Comparison of ENCODE assay signal across 30 cellular contexts in genomic region chr1:26965628-26966027, GRCh38. TPM values are rescaled to one million over a fixed set of nuclear protein-coding genes. Genes with fewer than 3 reads are reported as not detected.
"Had no signal": no experiment of that assay in that cellular context is flagged by ENCODE, and none has a peak within 500 bp of the region (broad histone marks: within the 10 kb centered on the region; RNA-seq: fewer than 3 reads in every experiment).

No MANE protein-coding gene starts in this region.

- H3K4me3 ChIP-seq: neural progenitor cell, ovary, psoas muscle, skin epidermis, smooth muscle cell, spleen, suprapubic skin, testis, tibial artery, transverse colon, upper lobe of right lung, uterus had no signal

- H3K4me2 ChIP-seq: neural progenitor cell, smooth muscle cell had no signal

- H2AFZ ChIP-seq: neural progenitor cell, parathyroid adenoma had no signal

- H3K79me2 ChIP-seq: parathyroid adenoma had no signal

- DNase-seq: natural killer cell; occipital lobe; ovary; psoas muscle; spleen; stimulated activated CD4-positive, alpha-beta T cell treated with anti-CD3 and anti-CD28 coated beads, Interleukin-12 subunit alpha, Interleukin-12 subunit beta, amount 100 ng/mL, for 4 hours; stimulated activated CD4-positive, alpha-beta T cell treated with anti-CD3 and anti-CD28 coated beads, Interleukin-1b, Interleukin-23, amount 100 ng/mL, for 48 hours; stimulated activated CD4-positive, alpha-beta T cell treated with anti-CD3 and anti-CD28 coated beads, Interleukin-4, amount 100 ng/mL, for 1 hour; stimulated activated CD4-positive, alpha-beta T cell treated with anti-CD3 and anti-CD28 coated beads, Interleukin-4, amount 100 ng/mL, for 4 hours; stimulated activated CD8-positive, alpha-beta memory T cell treated with anti-CD3 and anti-CD28 coated beads, Interleukin-4, amount 100 ng/mL, for 48 hours; stimulated activated naive CD4-positive, alpha-beta T cell; stimulated activated naive CD8-positive, alpha-beta T cell treated with anti-CD3 and anti-CD28 coated beads, Interleukin-15, amount 100 ng/mL, for 72 hours; stimulated activated naive CD8-positive, alpha-beta T cell treated with anti-CD3 and anti-CD28 coated beads, Interleukin-15, Interleukin-2, amounts not matched to agents 100 U/mL and 50 U/mL, for 24 hours; substantia nigra; testis; tibial artery; transverse colon; upper lobe of right lung; uterus had no signal

- H3K9me3 ChIP-seq: ovary, psoas muscle, spleen, suprapubic skin, testis, tibial artery, transverse colon, upper lobe of right lung, uterus had no signal

- H3K27ac ChIP-seq: neural progenitor cell, ovary, parathyroid adenoma, psoas muscle, skin epidermis, spleen, suprapubic skin, testis, tibial artery, transverse colon, upper lobe of right lung, uterus had no signal

- H3K9ac ChIP-seq: neural progenitor cell, parathyroid adenoma had no signal

- ATAC-seq: natural killer cell; psoas muscle; sciatic nerve; stimulated activated memory B cell treated with anti-CD40 and anti-IgM and Interleukin-4, amounts not matched to agents 10 μg/mL and 1 μg/mL and 100 μg/mL, for 72 hours; stimulated activated naive CD8-positive, alpha-beta T cell treated with anti-CD3 and anti-CD28 coated beads, Interleukin-15, amount 100 ng/mL, for 72 hours; stimulated activated naive CD8-positive, alpha-beta T cell treated with anti-CD3 and anti-CD28 coated beads, Interleukin-15, Interleukin-2, amounts not matched to agents 100 U/mL and 50 U/mL, for 24 hours; upper lobe of right lung had no signal

- H3K27me3 ChIP-seq: ovary, testis had no signal

- H3K36me3 ChIP-seq: neural progenitor cell, ovary, spleen, suprapubic skin, tibial artery, transverse colon, upper lobe of right lung, uterus had no signal

- H3K4me1 ChIP-seq: neural progenitor cell, parathyroid adenoma, testis, tibial artery, upper lobe of right lung, uterus had no signal

RNA-seq across cellular contexts. Expression of gene KDF1, which starts 5.4 kb away (rescaled TPM):
- total RNA-seq: occipital lobe, osteoblast, psoas muscle, sciatic nerve had no signal
- polyA plus RNA-seq: neural cell had no signal

RNA-seq across cellular contexts. Expression of gene TENT5B, which starts 47.0 kb away (rescaled TPM):
- polyA plus RNA-seq: neural cell had no signal

RNA-seq across cellular contexts. Expression of gene NR0B2, which starts 51.9 kb away (rescaled TPM):
- total RNA-seq: natural killer cell, occipital lobe, osteoblast, renal cortical epithelial cell, sciatic nerve, smooth muscle cell, suprapubic skin, urinary bladder, uterus had no signal
- polyA plus RNA-seq: neural cell, smooth muscle cell, urinary bladder had no signal
